In genomic region chr2:10770956-10771750, GRCh38 we compare ENCODE assay signal across 24 cellular contexts. TPM values are rescaled to one million over a fixed set of nuclear protein-coding genes. Genes with fewer than 3 reads are reported as not detected.
DNase-seq lines count a peak whose midpoint lies in the region; ATAC-seq, FAIRE-seq and TF ChIP-seq lines count a peak whose summit lies in the region.
"Had no signal": no experiment of that assay in that cellular context is flagged by ENCODE, and none has a peak within 500 bp of the region (broad histone marks: within the 10 kb centered on the region; RNA-seq: fewer than 3 reads in every experiment).

No MANE protein-coding gene starts in this region.

- H3K27me3 ChIP-seq in H1 (replicated peaks in 1 of 4; ENCODE audit: control insufficient read depth in 3 of 4, extremely low read depth in 1 of 4, insufficient read depth in 3 of 4, low read length in 3 of 4), result no peaks in the 10 kb centered on the region
- no peaks in the 10 kb centered on the region for H3K27me3 ChIP-seq in trophoblast cell (ENCODE audit: insufficient read depth, low read length)

- in situ Hi-C loops in ACHN (cut with HindIII; ENCODE audit: low pct_ligation_motif_present, low pct_unique_long_range_greater_than_20kb, low sequenced_read_pairs), result no loop called here

- H3K36me3 ChIP-seq in H1 (ENCODE audit: control insufficient read depth in 2 of 4, insufficient read depth in 4 of 4, low read length in 3 of 4) (no peaks in the 10 kb centered on the region), trophoblast cell (ENCODE audit: control insufficient read depth in 1 of 2, insufficient read depth in 2 of 2, low read length in 2 of 2) (peaks cover 7 to 14% of the 10 kb centered on the region in 2 experiments)

- H3K23ac ChIP-seq in H1 (ENCODE audit: insufficient read length), result no peak overlapping the region
- no peak overlapping the region for H3K23ac ChIP-seq in trophoblast cell (ENCODE audit: low read length)

- H3K9me3 ChIP-seq in H1 (ENCODE audit: insufficient read depth in 2 of 2, low read depth in 1 of 2, low read length in 1 of 2) (no peaks in the 10 kb centered on the region), trophoblast cell (ENCODE audit: insufficient read depth, low read depth, low read length) (no peaks in the 10 kb centered on the region)
- H3K9me3 ChIP-seq: A549 had no signal

- H4K12ac ChIP-seq in trophoblast cell (ENCODE audit: low read depth, low read length), result no peak overlapping the region

- H2AK5ac ChIP-seq in H1 (ENCODE audit: low read depth, low read length) (no peak overlapping the region), trophoblast cell (ENCODE audit: low read length) (peak overlapping the region; percentile 11)

- WGBS in H1 (ENCODE audit: extremely low coverage in 1 of 2, insufficient coverage in 1 of 2, insufficient read length in 1 of 2, insufficient replicate concordance in 2 of 2, low coverage in 1 of 2, low lambda C conversion rate in 2 of 2, missing lambda C conversion rate in 1 of 2), 2 experiments, result 88% methylated on average over 21 of the region's 22 CpGs; no CpG with 5 or more reads in 1 of the 2 experiments
- no CpG with 5 or more reads among the region's 22 CpGs for WGBS in trophoblast cell (ENCODE audit: extremely low coverage, insufficient coverage, insufficient read length)

- no peak overlapping the region for H3K56ac ChIP-seq in H1 (replicated peaks; ENCODE audit: insufficient read length, low read depth, low read length)

- TF ChIP-seq CTCF in H1 (IDR thresholded peaks at IDR 0.05; ENCODE audit: control extremely low read depth in 1 of 3, insufficient read depth in 1 of 3, low read depth in 1 of 3, low read length in 3 of 3), result no peak

- H3K18ac ChIP-seq in H1 (ENCODE audit: extremely low read depth, low read length) (no peak overlapping the region), trophoblast cell (ENCODE audit: low read length) (no peak overlapping the region)

- CTCF ChIA-PET in H1 (lab: Charles Lee; ENCODE audit: partially characterized antibody), result interaction anchor here (1.0 to 1.3 kb wide), 2 partner anchors 17 to 303 kb away, joined by 3 to 4 read pairs; no protein-coding TSS in a partner anchor

- TF ChIP-seq POLR2A in H1 (IDR thresholded peaks at IDR 0.05; ENCODE audit: control extremely low read depth in 1 of 2, low read depth in 2 of 2, low read length in 2 of 2), result no peak

- no peak overlapping the region for H4K91ac ChIP-seq in H1 (replicated peaks; ENCODE audit: insufficient read length, low read length)
- H4K91ac ChIP-seq in trophoblast cell (ENCODE audit: low read depth, low read length), result peak overlapping the region; percentile 17

- no peak overlapping the region for H3K14ac ChIP-seq in H1 (ENCODE audit: insufficient read length)
- no peak overlapping the region for H3K14ac ChIP-seq in trophoblast cell (ENCODE audit: low read length)

- no peak overlapping the region for H3K4me3 ChIP-seq in H1 (ENCODE audit: extremely low read depth in 1 of 4, insufficient read depth in 2 of 4, low read depth in 3 of 4, low read length in 4 of 4)
- H3K4me3 ChIP-seq in trophoblast cell (ENCODE audit: low read depth, low read length), result no peak overlapping the region
- H3K4me3 ChIP-seq: A549, GM12878 had no signal

- no peak for FAIRE-seq in H1 (lab: Jason Lieb, UNC)
- FAIRE-seq: A549, GM12878 had no signal

- no peak overlapping the region for H2BK20ac ChIP-seq in H1 (ENCODE audit: low read length)

- no peak overlapping the region for H3K4ac ChIP-seq in H1 (replicated peaks; ENCODE audit: insufficient read length, low read depth, low read length)
- H3K4ac ChIP-seq in trophoblast cell (ENCODE audit: low read depth, low read length), result no peak overlapping the region

- no peak for TF ChIP-seq RAD21 in H1 (IDR thresholded peaks at IDR 0.05 in 1 of 2, conservative IDR thresholded peaks at IDR 0.05 in 1 of 2; ENCODE audit: low read depth in 2 of 2, low read length in 2 of 2)

- H3K23me2 ChIP-seq in H1 (ENCODE audit: low read depth, low read length), result no peaks in the 10 kb centered on the region

- H2BK5ac ChIP-seq in H1 (ENCODE audit: low read depth, low read length) (no peak overlapping the region), trophoblast cell (ENCODE audit: low read depth, low read length, poor library complexity) (no peak overlapping the region)

- ATAC-seq in GM21390 (IDR thresholded peaks at IDR 0.05; ENCODE audit: unreplicated experiment), result no peak
- ATAC-seq: A549, GM12878 had no signal

- H4K5ac ChIP-seq in H1 (ENCODE audit: insufficient read length, low read depth, low read length), result no peak overlapping the region

- H3K4me2 ChIP-seq in H1 (ENCODE audit: insufficient read depth in 1 of 2, low read depth in 2 of 2, low read length in 2 of 2), result no peak overlapping the region
- H3K4me2 ChIP-seq in trophoblast cell (ENCODE audit: low read length), result no peak overlapping the region
- H3K4me2 ChIP-seq: A549 had no signal

- POLR2A ChIA-PET in H1 (lab: Charles Lee; ENCODE audit: partially characterized antibody), result no interaction called here

- H3K4me1 ChIP-seq in H1 (replicated peaks in 1 of 4; ENCODE audit: control insufficient read depth in 3 of 4, insufficient read depth in 4 of 4, low read length in 3 of 4) (peaks cover 0 to 7% (median 2%) of the 10 kb centered on the region in 4 experiments; a peak in 3 of 7 replicates), trophoblast cell (ENCODE audit: control insufficient read depth in 1 of 2, insufficient read depth in 2 of 2, low read length in 2 of 2) (peaks cover 23 to 29% of the 10 kb centered on the region in 2 experiments)
- H3K4me1 ChIP-seq: A549 had no signal

- H2BK120ac ChIP-seq in H1 (replicated peaks; ENCODE audit: low read depth, low read length) (no peak overlapping the region), trophoblast cell (ENCODE audit: insufficient read depth, low read length, poor library complexity) (no peak overlapping the region)

- TF ChIP-seq EP300 in H1 (IDR thresholded peaks at IDR 0.05; ENCODE audit: borderline replicate concordance in 1 of 2, low read depth in 2 of 2, low read length in 2 of 2), result no peak

- DNase-seq in activated effector memory CD4-positive, alpha-beta T cell treated with anti-CD3 and anti-CD28 coated beads, Interleukin-2, amount 50 U/mL, for 16 hours, result peak; percentile 54
- no peak for DNase-seq in activated effector memory CD4-positive, alpha-beta T cell treated with Interleukin-2 at 50 U/mL for 16 hours
- DNase-seq in H1 (ENCODE audit: low read depth in 1 of 2, low spot score in 2 of 2) (no peak), trophoblast cell (no peak), ACHN (no peak), kidney tubule cell (ENCODE audit: low spot score) (no peak)
- DNase-seq: CD8-positive, alpha-beta memory T cell; DMS 273 treated with DMSO at 0.1 percent for 48 hours; DMS79; EL; GDM1; NCI-H1048; NCI-H1694; NCI-H2081; NCI-H2171 treated with DMSO at 0.1 percent for 48 hours; NCI-H526; NCI-H82; RPMI8226; SHP77 had no signal

- H4K8ac ChIP-seq in H1 (ENCODE audit: extremely low read depth, insufficient read depth, low read length) (peak overlapping the region; percentile 57), trophoblast cell (ENCODE audit: low read depth, low read length) (no peak overlapping the region)

- H3K79me1 ChIP-seq in H1 (ENCODE audit: low read depth, low read length), result no peaks in the 10 kb centered on the region; the same call in 1 of the 2 replicates
- H3K79me1 ChIP-seq in trophoblast cell (ENCODE audit: low read length), result peaks cover 21% of the 10 kb centered on the region

- H3K27ac ChIP-seq in H1 (ENCODE audit: low read depth, low read length) (no peak overlapping the region), trophoblast cell (ENCODE audit: low read depth, low read length) (no peak overlapping the region)
- H3K27ac ChIP-seq: A549 had no signal

- H4K20me1 ChIP-seq in H1 (replicated peaks in 1 of 2; ENCODE audit: control insufficient read depth in 1 of 2, insufficient read depth in 2 of 2, low read length in 2 of 2), result peaks cover 0 to 2% of the 10 kb centered on the region in 2 experiments

- no peak overlapping the region for H2BK15ac ChIP-seq in H1 (ENCODE audit: low read length)

- H3K79me2 ChIP-seq in H1 (ENCODE audit: control insufficient read depth in 1 of 2, insufficient read depth in 2 of 2, low read length in 2 of 2), result no peaks in the 10 kb centered on the region
- peaks cover 7% of the 10 kb centered on the region for H3K79me2 ChIP-seq in trophoblast cell (ENCODE audit: control insufficient read depth, insufficient read depth, low read length, poor library complexity)

- H2AFZ ChIP-seq in H1 (ENCODE audit: low read length) (no peak overlapping the region), trophoblast cell (ENCODE audit: insufficient read depth, low read length, poor library complexity) (no peak overlapping the region)

- H2BK12ac ChIP-seq in H1 (ENCODE audit: low read depth, low read length) (no peak overlapping the region), trophoblast cell (ENCODE audit: low read length) (no peak overlapping the region)

- H3K9ac ChIP-seq in H1 (replicated peaks in 1 of 4; ENCODE audit: extremely low read depth in 1 of 4, low read depth in 3 of 4, low read length in 3 of 4) (no peak overlapping the region), trophoblast cell (ENCODE audit: low read length) (no peak overlapping the region)

TF ChIP-seq in H1, 55 proteins besides CTCF, POLR2A, EP300 and RAD21 (continues in another document):
- TF ChIP-seq CEBPB (IDR thresholded peaks at IDR 0.05; ENCODE audit: low read depth, low read length), result no peak
- no peak for TF ChIP-seq TBP (IDR thresholded peaks at IDR 0.05; ENCODE audit: low read depth, low read length)
- no peak for TF ChIP-seq JUN (IDR thresholded peaks at IDR 0.05; ENCODE audit: low read depth, low read length)

RNA-seq across cellular contexts. Expression of gene PDIA6, which starts 41.4 kb away (rescaled TPM):
- total RNA-seq in H1 (2021; fragmentation: NEBNext Ultra II Directional; extraction: Animal tissue kit (Norgen Biotek cat#: 25700)), result 383 and 384 TPM in 2 replicates
- polyA plus RNA-seq in H1 (2011; rRNA removed), result 140 and 181 TPM in 2 replicates
- 288 TPM for polyA plus RNA-seq in H1 (2011; cell fraction: cytosol; rRNA removed)
- polyA plus RNA-seq in H1 (2011; cell fraction: nucleus; rRNA removed), result 82.8 TPM
- 288 to 306 TPM (median 300 TPM) in 4 replicates for polyA plus RNA-seq in H1 (2012, experiment 1 of 2)
- polyA plus RNA-seq in H1 (2012, experiment 2 of 2), result 64.6 TPM
- 508 TPM for polyA plus RNA-seq in H1 (2013, experiment 1 of 2)
- 560 TPM for polyA plus RNA-seq in H1 (2013, experiment 2 of 2)
- 136 and 139 TPM in 2 replicates for polyA minus RNA-seq in H1 (2011; rRNA and poly(A)+ RNA removed)
- 120 TPM for polyA minus RNA-seq in H1 (2011; cell fraction: cytosol; rRNA and poly(A)+ RNA removed)
- polyA minus RNA-seq in H1 (2011; cell fraction: nucleus; rRNA and poly(A)+ RNA removed), result 54.6 TPM
- 459 and 461 TPM in 2 replicates for polyA plus RNA-seq in trophoblast cell (2013)

RNA-seq across cellular contexts. Expression of gene ATP6V1C2, which starts 49.7 kb away (rescaled TPM):
- 0.63 and 0.74 TPM in 2 replicates for total RNA-seq in H1 (2021; fragmentation: NEBNext Ultra II Directional; extraction: Animal tissue kit (Norgen Biotek cat#: 25700))
- polyA plus RNA-seq in H1 (2011; rRNA removed), result 0.29 and 0.36 TPM in 2 replicates
- 0.41 TPM for polyA plus RNA-seq in H1 (2011; cell fraction: cytosol; rRNA removed)
- 1.5 TPM for polyA plus RNA-seq in H1 (2011; cell fraction: nucleus; rRNA removed)
- 1.7 to 2.8 TPM (median 1.8 TPM) in 4 replicates for polyA plus RNA-seq in H1 (2012, experiment 1 of 2)
- 0.39 TPM for polyA plus RNA-seq in H1 (2012, experiment 2 of 2)
- 0.47 TPM for polyA plus RNA-seq in H1 (2013, experiment 1 of 2)
- polyA plus RNA-seq in H1 (2013, experiment 2 of 2), result 0.74 TPM
- 0.22 and 0.28 TPM in 2 replicates for polyA minus RNA-seq in H1 (2011; rRNA and poly(A)+ RNA removed)
- not detected for polyA minus RNA-seq in H1 (2011; cell fraction: cytosol; rRNA and poly(A)+ RNA removed)
- 0.90 TPM for polyA minus RNA-seq in H1 (2011; cell fraction: nucleus; rRNA and poly(A)+ RNA removed)
- polyA plus RNA-seq in trophoblast cell (2013), result 75.0 and 76.0 TPM in 2 replicates
- total RNA-seq: HT-29 had no signal
- polyA plus RNA-seq: CD14-positive monocyte had no signal
